Comparison of ENCODE assay signal across 1 cellular context in the genomic region with DNA sequence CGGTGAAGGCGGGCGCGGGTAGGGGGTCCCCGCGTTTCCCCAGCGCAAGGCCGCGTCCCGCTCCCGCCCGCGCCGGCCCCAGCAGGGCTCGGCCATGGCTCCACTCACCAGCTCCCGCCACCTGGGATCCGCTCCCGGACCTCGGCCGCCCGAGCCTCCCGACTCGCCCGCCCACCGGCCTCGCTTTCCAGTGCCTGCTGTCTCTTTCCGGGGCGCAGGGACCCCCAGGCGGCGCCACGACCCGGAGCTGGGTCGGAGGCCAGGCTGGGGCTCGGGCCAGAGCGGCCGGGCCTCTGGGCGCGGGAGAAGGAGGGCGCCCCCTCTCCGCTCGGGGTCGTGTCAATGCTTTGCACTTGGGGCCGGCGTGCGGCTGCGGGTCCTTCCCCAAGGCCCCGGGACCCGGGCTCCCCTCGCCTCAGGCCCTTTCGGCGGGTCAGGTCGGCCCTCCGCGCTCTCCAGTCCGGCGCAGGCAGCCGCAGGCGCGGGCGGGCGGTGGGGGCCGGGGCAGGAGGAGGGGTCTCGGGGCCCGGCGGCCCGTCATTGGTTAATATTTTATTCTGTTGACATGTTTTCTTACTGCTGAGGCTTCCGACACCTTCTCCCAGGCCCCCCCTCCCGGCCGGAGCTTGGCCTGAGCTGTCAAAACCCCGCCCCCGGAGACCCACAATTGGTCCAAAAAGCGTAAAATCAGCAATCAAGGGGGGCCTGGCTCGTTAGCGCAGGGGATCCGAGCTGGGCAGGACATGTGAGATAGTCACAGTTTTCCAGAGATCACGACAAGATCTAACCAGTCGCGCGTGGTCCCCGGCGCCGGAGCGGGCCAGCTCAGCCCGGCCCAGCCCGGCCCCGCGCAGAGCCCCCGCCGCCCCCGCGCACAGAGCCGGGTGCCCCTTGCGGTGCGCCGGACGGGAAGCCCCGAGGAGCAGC.
TF ChIP-seq lines count a peak whose summit lies in the region.

A gene (plus strand): TSS at position 713 of the 927 bp plus-strand sequence. CDS start 334 bp downstream, outside the sequence.

TF ChIP-seq in A549, 52 proteins besides CTCF, POLR2A, EP300 and RAD21:
- TF ChIP-seq, protein P1, sequence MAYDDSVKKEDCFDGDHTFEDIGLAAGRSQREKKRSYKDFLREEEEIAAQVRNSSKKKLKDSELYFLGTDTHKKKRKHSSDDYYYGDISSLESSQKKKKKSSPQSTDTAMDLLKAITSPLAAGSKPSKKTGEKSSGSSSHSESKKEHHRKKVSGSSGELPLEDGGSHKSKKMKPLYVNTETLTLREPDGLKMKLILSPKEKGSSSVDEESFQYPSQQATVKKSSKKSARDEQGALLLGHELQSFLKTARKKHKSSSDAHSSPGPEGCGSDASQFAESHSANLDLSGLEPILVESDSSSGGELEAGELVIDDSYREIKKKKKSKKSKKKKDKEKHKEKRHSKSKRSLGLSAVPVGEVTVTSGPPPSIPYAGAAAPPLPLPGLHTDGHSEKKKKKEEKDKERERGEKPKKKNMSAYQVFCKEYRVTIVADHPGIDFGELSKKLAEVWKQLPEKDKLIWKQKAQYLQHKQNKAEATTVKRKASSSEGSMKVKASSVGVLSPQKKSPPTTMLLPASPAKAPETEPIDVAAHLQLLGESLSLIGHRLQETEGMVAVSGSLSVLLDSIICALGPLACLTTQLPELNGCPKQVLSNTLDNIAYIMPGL (CRISPR knock-in tag; IDR thresholded peaks at IDR 0.05; ENCODE audit: borderline replicate concordance): peak; percentile 69; the same call in 1 of the 2 replicates
- TF ChIP-seq JUN (IDR thresholded peaks at IDR 0.05) (peak; percentile 28 to 52; a peak in 4 of 5 replicates), ESRRA (IDR thresholded peaks at IDR 0.05; ENCODE audit: borderline replicate concordance, low read length) (no peak), BHLHE40 (IDR thresholded peaks at IDR 0.05; ENCODE audit: low read depth, low read length) (no peak), PHF8 (IDR thresholded peaks at IDR 0.05; ENCODE audit: borderline replicate concordance, low read depth) (peak; percentile 83), RNF2 (IDR thresholded peaks at IDR 0.05; ENCODE audit: borderline replicate concordance, low read depth) (peak; percentile 36; the same call in 1 of the 2 replicates), ZC3H11A (IDR thresholded peaks at IDR 0.05) (no peak), HOXA7 (CRISPR knock-in tag; IDR thresholded peaks at IDR 0.05) (no peak), SMC3 (IDR thresholded peaks at IDR 0.05) (peak; percentile 17; the same call in 1 of the 3 replicates), MAFK (IDR thresholded peaks at IDR 0.05; ENCODE audit: partially characterized antibody) (peak; percentile 71)
- TF ChIP-seq, protein P2, sequence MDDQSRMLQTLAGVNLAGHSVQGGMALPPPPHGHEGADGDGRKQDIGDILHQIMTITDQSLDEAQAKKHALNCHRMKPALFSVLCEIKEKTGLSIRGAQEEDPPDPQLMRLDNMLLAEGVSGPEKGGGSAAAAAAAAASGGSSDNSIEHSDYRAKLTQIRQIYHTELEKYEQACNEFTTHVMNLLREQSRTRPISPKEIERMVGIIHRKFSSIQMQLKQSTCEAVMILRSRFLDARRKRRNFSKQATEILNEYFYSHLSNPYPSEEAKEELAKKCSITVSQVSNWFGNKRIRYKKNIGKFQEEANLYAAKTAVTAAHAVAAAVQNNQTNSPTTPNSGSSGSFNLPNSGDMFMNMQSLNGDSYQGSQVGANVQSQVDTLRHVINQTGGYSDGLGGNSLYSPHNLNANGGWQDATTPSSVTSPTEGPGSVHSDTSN (IDR thresholded peaks at IDR 0.05): no peak
- TF ChIP-seq, protein P3, sequence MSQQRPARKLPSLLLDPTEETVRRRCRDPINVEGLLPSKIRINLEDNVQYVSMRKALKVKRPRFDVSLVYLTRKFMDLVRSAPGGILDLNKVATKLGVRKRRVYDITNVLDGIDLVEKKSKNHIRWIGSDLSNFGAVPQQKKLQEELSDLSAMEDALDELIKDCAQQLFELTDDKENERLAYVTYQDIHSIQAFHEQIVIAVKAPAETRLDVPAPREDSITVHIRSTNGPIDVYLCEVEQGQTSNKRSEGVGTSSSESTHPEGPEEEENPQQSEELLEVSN (IDR thresholded peaks at IDR 0.05; ENCODE audit: borderline replicate concordance, low read depth): peak; percentile 51
- TF ChIP-seq, protein P4, sequence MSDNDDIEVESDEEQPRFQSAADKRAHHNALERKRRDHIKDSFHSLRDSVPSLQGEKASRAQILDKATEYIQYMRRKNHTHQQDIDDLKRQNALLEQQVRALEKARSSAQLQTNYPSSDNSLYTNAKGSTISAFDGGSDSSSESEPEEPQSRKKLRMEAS (IDR thresholded peaks at IDR 0.05): peak; percentile 34
